16 cellular contexts compared by ENCODE assay signal in the genomic region with DNA sequence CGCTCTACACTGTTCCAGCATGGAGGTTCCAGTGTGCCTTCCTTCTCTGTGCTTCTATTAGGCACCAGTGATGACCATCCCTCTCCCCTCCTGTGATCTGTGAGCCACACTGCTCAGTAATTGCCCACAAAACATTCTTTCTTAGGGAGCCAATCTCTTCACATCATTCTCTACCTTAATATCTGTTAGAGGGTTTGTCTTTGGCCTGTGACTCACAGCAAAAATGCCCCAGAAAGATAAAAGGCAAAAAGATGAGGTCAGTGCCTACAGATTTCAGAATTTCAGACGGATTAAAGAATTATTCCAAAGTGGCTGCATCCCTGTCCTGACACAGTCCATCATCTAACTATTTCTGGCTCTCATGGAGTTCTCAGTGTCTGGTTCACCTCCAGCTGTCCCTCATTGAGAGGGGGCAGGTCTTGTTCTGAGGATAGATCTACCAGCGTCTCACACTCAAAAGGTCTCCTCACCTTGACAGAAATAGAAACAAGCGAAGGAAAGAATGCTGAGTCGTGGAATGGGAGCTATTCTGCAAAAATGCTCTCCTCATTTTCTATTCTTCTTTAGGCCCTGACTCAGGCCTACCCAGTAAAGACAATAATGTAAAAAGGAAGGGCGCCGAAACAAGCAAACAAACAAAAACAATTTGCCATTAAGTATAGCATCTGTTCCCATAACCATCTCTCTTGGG.
"Had no signal": no experiment of that assay in that cellular context is flagged by ENCODE, and none has a peak within 500 bp of the region (broad histone marks: within the 10 kb centered on the region; RNA-seq: fewer than 3 reads in every experiment).

No MANE protein-coding gene starts in this region.

- FAIRE-seq: bronchial epithelial cell, TTC549 had no signal

- H3K4me1 Mint-ChIP-seq: memory B cell had no signal

- H3K27me3 ChIP-seq: foreskin keratinocyte, heart left ventricle, left lung, ovary, thyroid gland, vagina had no signal

- ATAC-seq: activated T-cell treated with anti-CD3 and anti-CD28 coated beads, Interleukin-2, amount 50 U/mL, for 4 hours; heart left ventricle; left lung had no signal

- H3K9me3 Mint-ChIP-seq: activated T-cell treated with anti-CD3 and anti-CD28 coated beads, Interleukin-2, amount 50 U/mL, for 4 hours; memory B cell had no signal

- H3K27ac ChIP-seq: foreskin keratinocyte, heart left ventricle, left lung, ovary, thyroid gland, vagina had no signal

- H3K36me3 ChIP-seq: ovary, vagina had no signal

- DNase-seq: activated gamma-delta T cell; activated T-cell treated with anti-CD3 and anti-CD28 coated beads, Interleukin-2, amount 50 U/mL, for 4 hours; heart left ventricle; islet precursor cell; left lung; ovary; stimulated activated CD4-positive, alpha-beta T cell treated with anti-CD3 and anti-CD28 coated beads, Interleukin-4, amount 100 ng/mL, for 1 hour; T-helper 2 cell; thyroid gland had no signal

- H3K4me3 ChIP-seq: heart left ventricle, left lung, ovary, thyroid gland, vagina had no signal

- H3K4me3 Mint-ChIP-seq: activated naive CD8-positive, alpha-beta T cell; activated T-cell treated with anti-CD3 and anti-CD28 coated beads, Interleukin-2, amount 50 U/mL, for 4 hours; memory B cell; neural crest cell had no signal

- H3K9me3 ChIP-seq: heart left ventricle, left lung, ovary, thyroid gland, vagina had no signal

- H3K27me3 Mint-ChIP-seq: activated naive CD8-positive, alpha-beta T cell; memory B cell had no signal

- H3K4me1 ChIP-seq: foreskin keratinocyte, left lung, thyroid gland, vagina had no signal
